14 cellular contexts compared by ENCODE assay signal in genomic region chr3:110343376-110343775, GRCh38.
DNase-seq lines count a peak whose midpoint lies in the region; ATAC-seq and TF ChIP-seq lines count a peak whose summit lies in the region.
"Had no signal": no experiment of that assay in that cellular context is flagged by ENCODE, and none has a peak within 500 bp of the region (broad histone marks: within the 10 kb centered on the region; RNA-seq: fewer than 3 reads in every experiment).

No MANE protein-coding gene starts in this region.

- POLR2A ChIA-PET in activated CD4-positive, alpha-beta memory T cell treated with anti-CD3 and anti-CD28 coated beads, Interleukin-2, amount 10 ng/mL, durations not matched to agents 7 days and 5 days (lab: Charles Lee): no interaction called here

- H3K9me3 ChIP-seq in MG63 (no peaks in the 10 kb centered on the region; the same call in 1 of the 2 replicates), gastrocnemius medialis (no peaks in the 10 kb centered on the region), BE2C (no peaks in the 10 kb centered on the region)

- peak; percentile 17 for ATAC-seq in GM19023 (IDR thresholded peaks at IDR 0.05; ENCODE audit: unreplicated experiment)
- no peak for ATAC-seq in gastrocnemius medialis
- ATAC-seq: activated CD8-positive, alpha-beta memory T cell treated with anti-CD3 and anti-CD28 coated beads, Interleukin-2, amount 10 ng/mL, durations not matched to agents 7 days and 5 days; natural killer cell had no signal

- no peaks in the 10 kb centered on the region for H3K4me1 Mint-ChIP-seq in activated CD4-positive, alpha-beta memory T cell treated with anti-CD3 and anti-CD28 coated beads, Interleukin-2, amount 10 ng/mL, durations not matched to agents 7 days and 5 days
- H3K4me1 Mint-ChIP-seq: activated CD8-positive, alpha-beta memory T cell treated with anti-CD3 and anti-CD28 coated beads, Interleukin-2, amount 10 ng/mL, durations not matched to agents 7 days and 5 days; natural killer cell had no signal

- H3K27me3 ChIP-seq in MG63: no peaks in the 10 kb centered on the region
- no peaks in the 10 kb centered on the region for H3K27me3 ChIP-seq in gastrocnemius medialis
- no peaks in the 10 kb centered on the region for H3K27me3 ChIP-seq in BE2C

- H3K4me1 ChIP-seq in gastrocnemius medialis: no peaks in the 10 kb centered on the region
- no peaks in the 10 kb centered on the region for H3K4me1 ChIP-seq in BE2C

- no peak overlapping the region for H3K27ac Mint-ChIP-seq in activated CD4-positive, alpha-beta memory T cell treated with anti-CD3 and anti-CD28 coated beads, Interleukin-2, amount 10 ng/mL, durations not matched to agents 7 days and 5 days
- H3K27ac Mint-ChIP-seq: activated CD8-positive, alpha-beta memory T cell treated with anti-CD3 and anti-CD28 coated beads, Interleukin-2, amount 10 ng/mL, durations not matched to agents 7 days and 5 days; IgD-negative memory B cell; natural killer cell had no signal

- TF ChIP-seq POLR2A in gastrocnemius medialis (IDR thresholded peaks at IDR 0.05): no peak

- H3K4me3 ChIP-seq in MG63 (no peak overlapping the region), epithelial cell of proximal tubule (ENCODE audit: low read depth, low read length) (no peak overlapping the region), gastrocnemius medialis (no peak overlapping the region), BE2C (ENCODE audit: low read depth, low read length) (no peak overlapping the region)
- H3K4me3 ChIP-seq: GM12878 had no signal

- H3K9me3 Mint-ChIP-seq in activated CD4-positive, alpha-beta memory T cell treated with anti-CD3 and anti-CD28 coated beads, Interleukin-2, amount 10 ng/mL, durations not matched to agents 7 days and 5 days: no peaks in the 10 kb centered on the region
- H3K9me3 Mint-ChIP-seq: natural killer cell had no signal

- no peak overlapping the region for H3K4me3 Mint-ChIP-seq in activated CD4-positive, alpha-beta memory T cell treated with anti-CD3 and anti-CD28 coated beads, Interleukin-2, amount 10 ng/mL, durations not matched to agents 7 days and 5 days
- H3K4me3 Mint-ChIP-seq: activated CD8-positive, alpha-beta memory T cell treated with anti-CD3 and anti-CD28 coated beads, Interleukin-2, amount 10 ng/mL, durations not matched to agents 7 days and 5 days; IgD-negative memory B cell; natural killer cell had no signal

- in situ Hi-C loops in gastrocnemius medialis (cut with MboI; ENCODE audit: low sequenced_read_pairs in 4 of 4): no loop called here

- no peaks in the 10 kb centered on the region for H3K36me3 Mint-ChIP-seq in activated CD4-positive, alpha-beta memory T cell treated with anti-CD3 and anti-CD28 coated beads, Interleukin-2, amount 10 ng/mL, durations not matched to agents 7 days and 5 days (ENCODE audit: low read depth)
- H3K36me3 Mint-ChIP-seq: activated CD8-positive, alpha-beta memory T cell treated with anti-CD3 and anti-CD28 coated beads, Interleukin-2, amount 10 ng/mL, durations not matched to agents 7 days and 5 days; IgD-negative memory B cell; natural killer cell had no signal

- no peak for TF ChIP-seq CTCF in epithelial cell of proximal tubule (conservative IDR thresholded peaks at IDR 0.05; ENCODE audit: low read depth, low read length)
- TF ChIP-seq CTCF in gastrocnemius medialis (IDR thresholded peaks at IDR 0.05 in 4 of 5, conservative IDR thresholded peaks at IDR 0.05 in 1 of 5): no peak
- no peak for TF ChIP-seq CTCF in BE2C (IDR thresholded peaks at IDR 0.05; ENCODE audit: low read depth, low read length)

- no peaks in the 10 kb centered on the region for H3K27me3 Mint-ChIP-seq in activated CD4-positive, alpha-beta memory T cell treated with anti-CD3 and anti-CD28 coated beads, Interleukin-2, amount 10 ng/mL, durations not matched to agents 7 days and 5 days
- H3K27me3 Mint-ChIP-seq: activated CD8-positive, alpha-beta memory T cell treated with anti-CD3 and anti-CD28 coated beads, Interleukin-2, amount 10 ng/mL, durations not matched to agents 7 days and 5 days; IgD-negative memory B cell had no signal

- DNase-seq in MG63 (peak; percentile 34), epithelial cell of proximal tubule (ENCODE audit: low read depth) (peak; percentile 94), pulmonary artery endothelial cell (ENCODE audit: low read depth, low spot score) (peak; percentile 74), gastrocnemius medialis (no peak), BE2C (no peak)
- DNase-seq in activated CD4-positive, alpha-beta memory T cell treated with anti-CD3 and anti-CD28 coated beads, Interleukin-2, amount 10 ng/mL, durations not matched to agents 7 days and 5 days: no peak
- no peak for DNase-seq in stimulated activated CD4-positive, alpha-beta T cell treated with anti-CD3 and anti-CD28 coated beads, Interleukin-4, amount 100 ng/mL, for 24 hours
- DNase-seq: activated CD8-positive, alpha-beta memory T cell treated with anti-CD3 and anti-CD28 coated beads, Interleukin-2, amount 10 ng/mL, durations not matched to agents 7 days and 5 days; amniotic stem cell; natural killer cell; NCI-H2081 had no signal

- no peaks in the 10 kb centered on the region for H3K36me3 ChIP-seq in MG63
- no peaks in the 10 kb centered on the region for H3K36me3 ChIP-seq in gastrocnemius medialis
- no peaks in the 10 kb centered on the region for H3K36me3 ChIP-seq in BE2C

- intact Hi-C loops in gastrocnemius medialis (cut with DNase I; ENCODE audit: low total_unique reads): no loop called here

- CTCF ChIA-PET in activated CD4-positive, alpha-beta memory T cell treated with anti-CD3 and anti-CD28 coated beads, Interleukin-2, amount 10 ng/mL, durations not matched to agents 7 days and 5 days (lab: Charles Lee): no interaction called here

- no peak overlapping the region for H3K27ac ChIP-seq in gastrocnemius medialis

Comparison
In these comparisons a context has a peak if more than half of its experiments do, and no peak if none do; other contexts are left out.
1. DNase-seq: peak in MG63 (single experiment), epithelial cell of proximal tubule (single experiment) and pulmonary artery endothelial cell (single experiment); none in gastrocnemius medialis (0 of 2), activated CD4-positive, alpha-beta memory T cell treated with anti-CD3 and anti-CD28 coated beads, Interleukin-2, amount 10 ng/mL, durations not matched to agents 7 days and 5 days (single experiment), BE2C (single experiment) and stimulated activated CD4-positive, alpha-beta T cell treated with anti-CD3 and anti-CD28 coated beads, Interleukin-4, amount 100 ng/mL, for 24 hours (single experiment).